9 cellular contexts compared by ENCODE assay signal in the genomic region with DNA sequence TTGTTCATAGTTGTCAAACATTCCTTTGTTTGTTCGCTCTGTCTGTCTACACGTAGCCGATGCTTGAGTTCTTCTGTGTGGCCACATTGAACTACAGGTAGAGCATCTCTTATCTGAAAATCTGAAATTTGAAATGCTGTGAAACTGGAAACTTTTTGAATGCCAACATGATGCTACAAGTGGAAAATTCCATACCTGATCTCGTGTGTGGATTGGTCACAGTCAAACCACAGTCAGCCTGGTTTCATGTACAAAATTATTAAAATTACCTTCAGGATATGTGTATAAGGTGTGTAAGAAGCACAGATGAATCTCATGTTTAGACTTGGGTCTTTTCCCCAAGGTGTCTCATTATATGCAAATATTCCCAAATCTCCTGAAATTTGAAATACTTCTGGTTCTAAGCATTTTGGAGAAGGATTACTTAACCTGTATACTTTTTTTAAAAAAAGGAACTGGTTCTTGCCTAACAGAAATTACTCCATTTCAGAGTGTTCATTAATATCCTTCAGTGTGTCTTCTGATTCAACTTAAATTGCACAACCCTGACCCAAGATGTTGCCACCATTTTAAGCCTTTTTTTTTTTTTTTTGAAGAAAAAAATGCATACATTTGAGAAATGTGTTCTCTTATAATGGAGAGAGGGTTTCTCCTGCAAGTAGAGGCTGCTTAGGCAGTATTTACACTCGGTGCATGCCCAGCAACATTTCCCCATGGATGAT.
A peak's percentile ranks its signal among the peaks of the same experiment; 100 is the strongest.
DNase-seq lines count a peak whose midpoint lies in the region; ATAC-seq and TF ChIP-seq lines count a peak whose summit lies in the region.
"Had no signal": no experiment of that assay in that cellular context is flagged by ENCODE, and none has a peak within 500 bp of the region (broad histone marks: within the 10 kb centered on the region; RNA-seq: fewer than 3 reads in every experiment).

No MANE protein-coding gene starts in this region.

- CTCF ChIA-PET in PC-3 (lab: Charles Lee): no interaction called here

- intact Hi-C loops in PC-3 (cut with micrococcal nuclease): no loop called here

- no peaks in the 10 kb centered on the region for H3K27me3 ChIP-seq in PC-3 (ENCODE audit: low read length)
- H3K27me3 ChIP-seq: cardiac muscle cell had no signal

- TF ChIP-seq CTCF in PC-3 (conservative IDR thresholded peaks at IDR 0.05; ENCODE audit: low read depth, low read length): no peak
- TF ChIP-seq CTCF in epithelial cell of esophagus (IDR thresholded peaks at IDR 0.05; ENCODE audit: insufficient read depth, low read depth, low read length, missing control alignments): no peak

- no peak overlapping the region for H3K4me2 ChIP-seq in PC-3 (ENCODE audit: low read length)

- POLR2A ChIA-PET in PC-3 (lab: Charles Lee; ENCODE audit: unreplicated experiment): no interaction called here

- no peaks in the 10 kb centered on the region for H3K9me2 ChIP-seq in PC-3 (replicated peaks; ENCODE audit: low read length)

- H3K36me3 ChIP-seq in PC-3 (ENCODE audit: low read depth, low read length): no peaks in the 10 kb centered on the region
- H3K36me3 ChIP-seq: cardiac muscle cell, thoracic aorta had no signal

- ATAC-seq in PC-3: no peak
- ATAC-seq in GM18861 (IDR thresholded peaks at IDR 0.05; ENCODE audit: unreplicated experiment): no peak

- no peak overlapping the region for H3K27ac ChIP-seq in PC-3 (ENCODE audit: low read length)
- H3K27ac ChIP-seq: cardiac muscle cell, thoracic aorta had no signal

- no TSS peak for BruUV-seq in PC-3 (replicated peaks; lab: Mats Ljungman, UMichigan)

- no peaks in the 10 kb centered on the region for H3F3A ChIP-seq in PC-3 (ENCODE audit: low read length, unreplicated experiment)

- no peak overlapping the region for H3K4me3 ChIP-seq in PC-3 (ENCODE audit: low read length)
- H3K4me3 ChIP-seq in epithelial cell of esophagus (ENCODE audit: low read length): no peak overlapping the region
- no peak overlapping the region for H3K4me3 ChIP-seq in skeletal muscle cell (ENCODE audit: low read depth, low read length)
- H3K4me3 ChIP-seq: cardiac muscle cell, thoracic aorta had no signal

- H2AFZ ChIP-seq in PC-3 (ENCODE audit: low read length): no peak overlapping the region

- H3K4me1 ChIP-seq in PC-3 (ENCODE audit: insufficient read depth, low read length): 0 out of 2 replicates have a peak, but pooled peaks cover 5% of the 10 kb centered on the region

- DNase-seq in HPDE6-E6E7 (ENCODE audit: extremely low spot score): peak; percentile 20
- peak; percentile 7 for DNase-seq in PC-3
- peak; percentile 89 for DNase-seq in epithelial cell of esophagus (ENCODE audit: low read depth)
- DNase-seq in skeletal muscle cell (ENCODE audit: low read depth): peak; percentile 55
- DNase-seq in EL: no peak
- DNase-seq in stimulated activated CD4-positive, alpha-beta T cell treated with anti-CD3 and anti-CD28 coated beads, Interleukin-4, amount 100 ng/mL, for 1 hour: no peak

- no peak overlapping the region for H3K9ac ChIP-seq in PC-3 (ENCODE audit: low read length)

- H4K20me1 ChIP-seq in PC-3 (ENCODE audit: low read length): no peaks in the 10 kb centered on the region

- no peaks in the 10 kb centered on the region for H3K9me3 ChIP-seq in PC-3 (ENCODE audit: low read length)
- H3K9me3 ChIP-seq: thoracic aorta had no signal

- H3K79me2 ChIP-seq in PC-3 (ENCODE audit: low read length): no peaks in the 10 kb centered on the region

Comparison
In these comparisons a context has a peak if more than half of its experiments do, and no peak if none do; other contexts are left out.
1. DNase-seq: peak in HPDE6-E6E7 (single experiment), PC-3 (single experiment), epithelial cell of esophagus (single experiment) and skeletal muscle cell (single experiment); none in EL (single experiment) and stimulated activated CD4-positive, alpha-beta T cell treated with anti-CD3 and anti-CD28 coated beads, Interleukin-4, amount 100 ng/mL, for 1 hour (single experiment).